In the genomic region with DNA sequence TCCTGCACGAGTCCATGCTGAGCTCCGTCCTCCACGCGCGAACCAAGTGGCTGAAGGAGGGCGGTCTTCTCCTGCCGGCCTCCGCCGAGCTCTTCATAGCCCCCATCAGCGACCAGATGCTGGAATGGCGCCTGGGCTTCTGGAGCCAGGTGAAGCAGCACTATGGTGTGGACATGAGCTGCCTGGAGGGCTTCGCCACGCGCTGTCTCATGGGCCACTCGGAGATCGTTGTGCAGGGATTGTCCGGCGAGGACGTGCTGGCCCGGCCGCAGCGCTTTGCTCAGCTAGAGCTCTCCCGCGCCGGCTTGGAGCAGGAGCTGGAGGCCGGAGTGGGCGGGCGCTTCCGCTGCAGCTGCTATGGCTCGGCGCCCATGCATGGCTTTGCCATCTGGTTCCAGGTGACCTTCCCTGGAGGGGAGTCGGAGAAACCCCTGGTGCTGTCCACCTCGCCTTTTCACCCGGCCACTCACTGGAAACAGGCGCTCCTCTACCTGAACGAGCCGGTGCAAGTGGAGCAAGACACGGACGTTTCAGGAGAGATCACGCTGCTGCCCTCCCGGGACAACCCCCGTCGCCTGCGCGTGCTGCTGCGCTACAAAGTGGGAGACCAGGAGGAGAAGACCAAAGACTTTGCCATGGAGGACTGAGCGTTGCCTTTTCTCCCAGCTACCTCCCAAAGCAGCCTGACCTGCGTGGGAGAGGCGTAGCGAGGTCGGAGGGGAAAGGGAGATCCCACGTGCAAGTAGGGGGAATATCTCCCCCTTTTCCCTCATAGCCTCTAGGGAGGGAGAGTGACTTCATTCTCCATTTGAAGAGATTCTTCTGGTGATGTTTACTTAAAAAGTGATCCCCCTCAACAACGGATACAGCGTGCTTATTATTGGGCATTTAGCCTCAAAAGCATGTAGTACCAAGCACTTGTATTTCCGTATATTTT, we compare ENCODE assay signal across 8 cellular contexts. TPM values are rescaled to one million over a fixed set of nuclear protein-coding genes. Genes with fewer than 3 reads are reported as not detected.
DNase-seq lines count a peak whose midpoint lies in the region; ATAC-seq lines count a peak whose summit lies in the region.

No MANE protein-coding gene starts in this region.

- DNase-seq in EH (ENCODE audit: low read depth) = peak; percentile 55
- peak; percentile 68 for DNase-seq in SK-N-DZ (ENCODE audit: low spot score)
- peak in 57 of 58 donors; percentile 19 to 82 (median 62) for DNase-seq in anterior cingulate cortex (lab: John Stamatoyannopoulos, UW)
- peak; percentile 62 to 89 (median 89) for DNase-seq in right cardiac atrium
- peak; percentile 20 for DNase-seq in pulmonary artery endothelial cell (ENCODE audit: low read depth, low spot score)
- no peak for DNase-seq in NCI-H128 (lab: John Stamatoyannopoulos, UW; ENCODE audit: unreplicated experiment)

- 4% methylated on average over 50 of the region's 55 CpGs for WGBS in HUES64
- 5% methylated on average over 55 of the region's 55 CpGs for WGBS in right cardiac atrium

- H3K9ac ChIP-seq in HUES64 (ENCODE audit: low read depth, low read length) = peak overlapping the region; percentile 94

- H3K9me3 ChIP-seq in HUES64 (ENCODE audit: insufficient read depth, low read depth, low read length) (no peaks in the 10 kb centered on the region), right cardiac atrium (ENCODE audit: control insufficient read depth, low read length) (no peaks in the 10 kb centered on the region)

- H3K4me1 ChIP-seq in HUES64 (ENCODE audit: insufficient read depth, low read length) = peaks cover 15% of the 10 kb centered on the region
- peaks cover 2% of the 10 kb centered on the region for H3K4me1 ChIP-seq in right cardiac atrium (ENCODE audit: control insufficient read depth, insufficient read depth, low read length)

- peaks cover 8% of the 10 kb centered on the region for H3K36me3 ChIP-seq in HUES64 (ENCODE audit: insufficient read depth, low read length)

- H3K4me3 ChIP-seq in HUES64 (ENCODE audit: low read length) = peak overlapping the region; percentile 97
- peak overlapping the region; percentile 52 for H3K4me3 ChIP-seq in right cardiac atrium (ENCODE audit: low read length)

- ATAC-seq in GM21576 (IDR thresholded peaks at IDR 0.05; ENCODE audit: unreplicated experiment) (peak; percentile 59), right cardiac atrium (peak; percentile 91 to 93)

- intact Hi-C loops in right cardiac atrium (cut with DNase I) = no loop called here

- no peaks in the 10 kb centered on the region for H3K27me3 ChIP-seq in HUES64 (ENCODE audit: insufficient read depth, low read length)
- no peaks in the 10 kb centered on the region for H3K27me3 ChIP-seq in right cardiac atrium (ENCODE audit: control insufficient read depth, insufficient read depth)

- H3K27ac ChIP-seq in HUES64 (ENCODE audit: low read depth, low read length) (peak overlapping the region; percentile 86), right cardiac atrium (ENCODE audit: low read length) (peak overlapping the region; percentile 23)

RNA-seq across cellular contexts. Expression of a gene that starts 1.0 kb away (rescaled TPM):
- polyA plus RNA-seq in HUES64 (2013, experiment 1 of 2) = 32.8 TPM
- polyA plus RNA-seq in HUES64 (2013, experiment 2 of 2) = 30.7 TPM
- polyA plus RNA-seq in SK-N-DZ (2014; cell fraction: cytosol; rRNA removed) = 22.7 and 29.5 TPM in 2 replicates
- polyA plus RNA-seq in SK-N-DZ (2014; cell fraction: nucleus; rRNA removed) = 18.3 and 21.0 TPM in 2 replicates
- total RNA-seq in right cardiac atrium (1 to 10 TPM; 5.7 to 6.2 (median 5.9) TPM), pulmonary artery endothelial cell (21.5 and 28.4 TPM in 2 replicates)
- polyA plus RNA-seq in right cardiac atrium = 5.0 TPM
